Comparison of ENCODE assay signal across 10 cellular contexts in genomic region chr6:45710304-45710821, GRCh38.
DNase-seq lines count a peak whose midpoint lies in the region; ATAC-seq and TF ChIP-seq lines count a peak whose summit lies in the region.
"Had no signal": no experiment of that assay in that cellular context is flagged by ENCODE, and none has a peak within 500 bp of the region (broad histone marks: within the 10 kb centered on the region; RNA-seq: fewer than 3 reads in every experiment).

No MANE protein-coding gene starts in this region.

- no peak overlapping the region for H3K27ac ChIP-seq in hepatocyte
- H3K27ac ChIP-seq in right cardiac atrium (ENCODE audit: low read length) = no peak overlapping the region
- H3K27ac ChIP-seq: psoas muscle, VCaP had no signal

- TF ChIP-seq CTCF in hepatocyte (IDR thresholded peaks at IDR 0.05; ENCODE audit: poor library complexity) = no peak

- H3K9me2 ChIP-seq in hepatocyte (replicated peaks; ENCODE audit: insufficient read depth) = no peaks in the 10 kb centered on the region

- H3K27me3 ChIP-seq in hepatocyte (no peaks in the 10 kb centered on the region), right cardiac atrium (ENCODE audit: control insufficient read depth, insufficient read depth) (no peaks in the 10 kb centered on the region)

- H3K4me2 ChIP-seq in hepatocyte = no peak overlapping the region

- H4K20me1 ChIP-seq in hepatocyte (ENCODE audit: insufficient read depth, poor library complexity, severe bottlenecking) = no peaks in the 10 kb centered on the region

- H3K4me1 ChIP-seq in hepatocyte (ENCODE audit: insufficient read depth) (peaks cover 6% of the 10 kb centered on the region), right cardiac atrium (ENCODE audit: control insufficient read depth, insufficient read depth, low read length) (no peaks in the 10 kb centered on the region)
- H3K4me1 ChIP-seq: psoas muscle had no signal

- 72% methylated on average over 5 of the region's 5 CpGs for WGBS in hepatocyte (ENCODE audit: low lambda C conversion rate, missing lambda C conversion rate)
- WGBS in right cardiac atrium = 70% methylated on average over 5 of the region's 5 CpGs

- DNase-seq in activated CD4-positive, alpha-beta T cell treated with anti-CD3 and anti-CD28 coated beads for 24 hours (ENCODE audit: low read depth in 2 of 2) = peak; percentile 78 to 86
- DNase-seq in activated CD4-positive, alpha-beta T cell treated with anti-CD3 and anti-CD28 coated beads for 1 hour = no peak
- DNase-seq in activated CD4-positive, CD25-positive, alpha-beta regulatory T cell treated with anti-CD3 and anti-CD28 coated beads, Interleukin-2, amount 50 U/mL, for 72 hours = peak; percentile 75
- DNase-seq in hepatocyte (ENCODE audit: low spot score) (peak; percentile 32), right cardiac atrium (no peak), NCI-H187 treated with DMSO at 0.1 percent for 48 hours (lab: John Stamatoyannopoulos, UW) (no peak), NCI-H146 (lab: John Stamatoyannopoulos, UW) (no peak)
- DNase-seq: psoas muscle had no signal

- H3K4me3 ChIP-seq in hepatocyte (no peak overlapping the region), right cardiac atrium (ENCODE audit: low read length) (no peak overlapping the region)
- H3K4me3 ChIP-seq: psoas muscle had no signal

- no peaks in the 10 kb centered on the region for H3K36me3 ChIP-seq in hepatocyte (replicated peaks; ENCODE audit: insufficient read depth, low read depth)

- no peaks in the 10 kb centered on the region for H3K79me2 ChIP-seq in hepatocyte

- intact Hi-C loops in right cardiac atrium (cut with DNase I) = loop anchor here (5.0 to 10.0 kb wide), 5 partner anchors 286 to 1236 kb away; no protein-coding TSS in a partner anchor

- H3K9me3 ChIP-seq in hepatocyte (ENCODE audit: low read depth) (no peaks in the 10 kb centered on the region), right cardiac atrium (ENCODE audit: control insufficient read depth, low read length) (no peaks in the 10 kb centered on the region)
- H3K9me3 ChIP-seq: psoas muscle had no signal

- no peak overlapping the region for H2AFZ ChIP-seq in hepatocyte

- peak; percentile 75 for ATAC-seq in HG03108 (IDR thresholded peaks at IDR 0.05; ENCODE audit: unreplicated experiment)
- no peak for ATAC-seq in right cardiac atrium

Comparison
In these comparisons a context has a peak if more than half of its experiments do, and no peak if none do; other contexts are left out.
1. DNase-seq: peak in activated CD4-positive, alpha-beta T cell treated with anti-CD3 and anti-CD28 coated beads for 24 hours (2 of 2), activated CD4-positive, CD25-positive, alpha-beta regulatory T cell treated with anti-CD3 and anti-CD28 coated beads, Interleukin-2, amount 50 U/mL, for 72 hours (single experiment) and hepatocyte (single experiment); none in activated CD4-positive, alpha-beta T cell treated with anti-CD3 and anti-CD28 coated beads for 1 hour (single experiment), right cardiac atrium (0 of 3), NCI-H187 treated with DMSO at 0.1 percent for 48 hours (single experiment) and NCI-H146 (single experiment).